In genomic region chr6:6037179-6037578, GRCh38 we compare ENCODE assay signal across 36 cellular contexts. TPM values are rescaled to one million over a fixed set of nuclear protein-coding genes. Genes with fewer than 3 reads are reported as not detected.
"Had no signal": no experiment of that assay in that cellular context is flagged by ENCODE, and none has a peak within 500 bp of the region (broad histone marks: within the 10 kb centered on the region; RNA-seq: fewer than 3 reads in every experiment).

No MANE protein-coding gene starts in this region.

- H3K9me3 ChIP-seq: MG63 had no signal

- DNase-seq: Karpas-422, Kasumi-1, MG63, MM.1S, MV-4-11, NCI-H1048, NCI-H1092, NCI-H1092 treated with DMSO at 0.1 percent for 48 hours, NCI-H1105, NCI-H1105 treated with DMSO at 0.1 percent for 48 hours, NCI-H1417, NCI-H1417 treated with DMSO at 0.1 percent for 48 hours, NCI-H1436, NCI-H1436 treated with DMSO at 0.1 percent for 48 hours, NCI-H146, NCI-H1694, NCI-H1694 treated with DMSO at 0.1 percent for 48 hours, NCI-H187, NCI-H187 treated with DMSO at 0.1 percent for 48 hours, NCI-H1930, NCI-H2029, NCI-H2029 treated with DMSO at 0.1 percent for 48 hours, NCI-H2081, NCI-H2081 treated with DMSO at 0.1 percent for 48 hours, NCI-H2107, NCI-H2171, NCI-H2171 treated with DMSO at 0.1 percent for 48 hours, NCI-H2227 treated with DMSO at 0.1 percent for 48 hours, NCI-H226, NCI-H345, NCI-H446, NCI-H446 treated with DMSO at 0.1 percent for 48 hours, NCI-H510A, NCI-H510A treated with DMSO at 0.1 percent for 48 hours, NCI-H524 had no signal

- H3K4me3 ChIP-seq: MG63 had no signal

- H3K36me3 ChIP-seq: MG63 had no signal

RNA-seq across cellular contexts. Expression of gene NRN1, which starts 30.5 kb away (rescaled TPM):
- total RNA-seq: MCF 10A had no signal
